Comparison of ENCODE assay signal across 24 cellular contexts in genomic region chr1:75711846-75712245, GRCh38.
"Had no signal": no experiment of that assay in that cellular context is flagged by ENCODE, and none has a peak within 500 bp of the region (broad histone marks: within the 10 kb centered on the region; RNA-seq: fewer than 3 reads in every experiment).

No MANE protein-coding gene starts in this region.

- H3K4me3 ChIP-seq: hepatocyte, lung, neural progenitor cell, psoas muscle, spleen, transverse colon, upper lobe of left lung, vagina had no signal

- H3K27ac ChIP-seq: hepatocyte, neural progenitor cell, neutrophil, parathyroid adenoma, psoas muscle, spleen, transverse colon, upper lobe of left lung, vagina had no signal

- H3K4me1 ChIP-seq: neural progenitor cell, parathyroid adenoma, spleen, transverse colon, vagina had no signal

- H3K9me3 ChIP-seq: neutrophil, psoas muscle, spleen, transverse colon, upper lobe of left lung, vagina had no signal

- H3K9ac ChIP-seq: neural progenitor cell, parathyroid adenoma had no signal

- ATAC-seq: left lobe of liver; natural killer cell; sciatic nerve; stimulated activated effector memory CD8-positive, alpha-beta T cell treated with anti-CD3 and anti-CD28 coated beads, Interleukin-12 subunit alpha, Interleukin-12 subunit beta, amount 100 ng/mL, for 72 hours had no signal

- H3K36me3 ChIP-seq: neural progenitor cell, neutrophil, spleen, transverse colon, upper lobe of left lung, vagina had no signal

- H3K27me3 ChIP-seq: hepatocyte, neural progenitor cell, transverse colon, upper lobe of left lung, vagina had no signal

- DNase-seq: head of caudate nucleus; islet precursor cell; mesendoderm; naive B cell; natural killer cell; nephron progenitor cell; occipital lobe; psoas muscle; small intestine; spleen; stimulated activated CD4-positive, alpha-beta T cell treated with anti-CD3 and anti-CD28 coated beads, Interleukin-4, amount 100 ng/mL, for 24 hours; stimulated activated naive CD4-positive, alpha-beta T cell; substantia nigra; transverse colon; upper lobe of left lung had no signal
